Comparison of ENCODE assay signal across 16 cellular contexts in genomic region chr7:18468794-18469193, GRCh38. TPM values are rescaled to one million over a fixed set of nuclear protein-coding genes. Genes with fewer than 3 reads are reported as not detected.
A peak's percentile ranks its signal among the peaks of the same experiment; 100 is the strongest.
DNase-seq lines count a peak whose midpoint lies in the region; ATAC-seq and TF ChIP-seq lines count a peak whose summit lies in the region.
"Had no signal": no experiment of that assay in that cellular context is flagged by ENCODE, and none has a peak within 500 bp of the region (broad histone marks: within the 10 kb centered on the region; RNA-seq: fewer than 3 reads in every experiment).

No MANE protein-coding gene starts in this region.

- H3K27me3 Mint-ChIP-seq in naive thymus-derived CD4-positive, alpha-beta T cell: no peaks in the 10 kb centered on the region
- H3K27me3 Mint-ChIP-seq: B cell; CD4-positive, alpha-beta T cell; T-cell had no signal

- ATAC-seq in GM19351 (IDR thresholded peaks at IDR 0.05; ENCODE audit: unreplicated experiment): peak; percentile 69
- ATAC-seq in naive thymus-derived CD4-positive, alpha-beta T cell: no peak
- ATAC-seq: GM23338, T-cell had no signal

- H3K27ac ChIP-seq in SK-N-SH (ENCODE audit: low read depth in 2 of 2, low read length in 1 of 2): no peak overlapping the region
- H3K27ac ChIP-seq in naive thymus-derived CD4-positive, alpha-beta T cell (ENCODE audit: low read depth, low read length): no peak overlapping the region

- H3K4me3 Mint-ChIP-seq in naive thymus-derived CD4-positive, alpha-beta T cell: no peak overlapping the region
- H3K4me3 Mint-ChIP-seq: B cell; CD4-positive, alpha-beta T cell; GM23338; HFFc6; T-cell had no signal

- H3K27ac Mint-ChIP-seq in naive thymus-derived CD4-positive, alpha-beta T cell: no peak overlapping the region
- H3K27ac Mint-ChIP-seq: B cell; CD4-positive, alpha-beta T cell; GM23338; HFFc6; T-cell had no signal

- intact Hi-C loops in naive thymus-derived CD4-positive, alpha-beta T cell (cut with micrococcal nuclease): no loop called here

- no peaks in the 10 kb centered on the region for H3F3A ChIP-seq in SK-N-SH (replicated peaks; ENCODE audit: insufficient read depth)

- H3K9me2 ChIP-seq in SK-N-SH: no peaks in the 10 kb centered on the region

- no peaks in the 10 kb centered on the region for H3K79me2 ChIP-seq in SK-N-SH (ENCODE audit: insufficient read depth)

- TF ChIP-seq EP300 in SK-N-SH (IDR thresholded peaks at IDR 0.05; ENCODE audit: borderline replicate concordance in 1 of 2, low read depth in 1 of 2, low read length in 1 of 2): no peak

- H3K36me3 ChIP-seq in SK-N-SH (replicated peaks in 1 of 2; ENCODE audit: control insufficient read depth in 1 of 2, insufficient read depth in 2 of 2, low read length in 1 of 2): no peaks in the 10 kb centered on the region
- no peaks in the 10 kb centered on the region for H3K36me3 ChIP-seq in naive thymus-derived CD4-positive, alpha-beta T cell (ENCODE audit: control insufficient read depth in 2 of 3, insufficient read depth in 3 of 3, low read length in 3 of 3)

- POLR2A ChIA-PET in SK-N-SH (lab: Yijun Ruan, JAX): no interaction called here
- POLR2A ChIA-PET in naive thymus-derived CD4-positive, alpha-beta T cell (lab: Charles Lee): no interaction called here

- DNase-seq in GM10266 (ENCODE audit: extremely low spot score): peak; percentile 19
- DNase-seq in SK-N-SH: no peak
- DNase-seq in renal cortical epithelial cell (ENCODE audit: low read depth): peak; percentile 27
- no peak for DNase-seq in midbrain (lab: John Stamatoyannopoulos, UW)
- no peak for DNase-seq in naive thymus-derived CD4-positive, alpha-beta T cell
- no peak for DNase-seq in DMS79 treated with DMSO at 0.1 percent for 48 hours (lab: John Stamatoyannopoulos, UW)
- DNase-seq: CD4-positive, alpha-beta T cell; HFFc6; Karpas-422; NCI-H1417; NCI-H2029; NCI-H524 treated with DMSO at 0.1 percent for 48 hours; T-cell had no signal

- H3K4me1 ChIP-seq in SK-N-SH (ENCODE audit: control insufficient read depth in 1 of 2, insufficient read depth in 2 of 2, low read depth in 1 of 2, low read length in 1 of 2): peaks cover 0 to 18% of the 10 kb centered on the region in 2 experiments; a peak in 2 of 4 replicates
- H3K4me1 ChIP-seq in naive thymus-derived CD4-positive, alpha-beta T cell (ENCODE audit: control insufficient read depth in 2 of 2, insufficient read depth in 2 of 2, low read length in 2 of 2): peaks cover 0 to 5% of the 10 kb centered on the region in 2 donors

- H3K9me3 Mint-ChIP-seq in naive thymus-derived CD4-positive, alpha-beta T cell: no peaks in the 10 kb centered on the region
- H3K9me3 Mint-ChIP-seq: CD4-positive, alpha-beta T cell; GM23338; HFFc6; T-cell had no signal

- H3K4me1 Mint-ChIP-seq in naive thymus-derived CD4-positive, alpha-beta T cell: no peaks in the 10 kb centered on the region
- H3K4me1 Mint-ChIP-seq: GM23338, T-cell had no signal

- TF ChIP-seq RAD21 in SK-N-SH (IDR thresholded peaks at IDR 0.05; ENCODE audit: low read length): no peak

- no peak overlapping the region for H3K4me3 ChIP-seq in SK-N-SH (ENCODE audit: low read depth in 2 of 2, low read length in 1 of 2)
- no peak overlapping the region for H3K4me3 ChIP-seq in naive thymus-derived CD4-positive, alpha-beta T cell (ENCODE audit: low read length)
- H3K4me3 ChIP-seq: GM23338 had no signal

- H3K9ac ChIP-seq in SK-N-SH: no peak overlapping the region

- TF ChIP-seq CTCF in GM10266 (IDR thresholded peaks at IDR 0.05; ENCODE audit: control insufficient read depth, insufficient read depth, low read depth, missing control alignments): no peak
- no peak for TF ChIP-seq CTCF in SK-N-SH (IDR thresholded peaks at IDR 0.05)

- no peaks in the 10 kb centered on the region for H4K20me1 ChIP-seq in SK-N-SH (ENCODE audit: insufficient read depth)

- no peak overlapping the region for H3K4me2 ChIP-seq in SK-N-SH
- H3K4me2 ChIP-seq: GM23338 had no signal

- CTCF ChIA-PET in SK-N-SH (lab: Yijun Ruan, JAX): interaction anchor here (1.3 to 1.8 kb wide), 2 partner anchors 9 to 116 kb away, joined by 3 to 4 read pairs; no protein-coding TSS in a partner anchor
- CTCF ChIA-PET in naive thymus-derived CD4-positive, alpha-beta T cell (lab: Charles Lee): no interaction called here

- no peaks in the 10 kb centered on the region for H3K36me3 Mint-ChIP-seq in naive thymus-derived CD4-positive, alpha-beta T cell
- H3K36me3 Mint-ChIP-seq: T-cell had no signal

- 0 out of 2 replicates have a peak, but pooled peaks cover 4% of the 10 kb centered on the region for H3K9me3 ChIP-seq in SK-N-SH
- no peaks in the 10 kb centered on the region for H3K9me3 ChIP-seq in naive thymus-derived CD4-positive, alpha-beta T cell (ENCODE audit: control insufficient read depth in 2 of 3, low read length in 3 of 3)

- H3K27me3 ChIP-seq in SK-N-SH (ENCODE audit: insufficient read depth): no peaks in the 10 kb centered on the region
- no peaks in the 10 kb centered on the region for H3K27me3 ChIP-seq in naive thymus-derived CD4-positive, alpha-beta T cell (ENCODE audit: control insufficient read depth in 2 of 2, insufficient read depth in 2 of 2, low read length in 2 of 2)

- no peak overlapping the region for H2AFZ ChIP-seq in SK-N-SH (ENCODE audit: low read depth)
- H2AFZ ChIP-seq: GM23338 had no signal

TF ChIP-seq in SK-N-SH, 30 proteins besides CTCF, POLR2A, EP300 and RAD21:
- no peak for TF ChIP-seq FOXJ3 (CRISPR knock-in tag; IDR thresholded peaks at IDR 0.05)
- TF ChIP-seq PBX3 (IDR thresholded peaks at IDR 0.05): peak; percentile 52
- TF ChIP-seq TAF1 (IDR thresholded peaks at IDR 0.05; ENCODE audit: borderline replicate concordance, low read depth, low read length): no peak

RNA-seq across cellular contexts. Expression of gene HDAC9, which starts 26.8 kb away (rescaled TPM):
- 11.6 and 19.8 TPM in 2 replicates for polyA plus RNA-seq in SK-N-SH (2012; rRNA removed)
- 12.1 and 15.5 TPM in 2 replicates for polyA plus RNA-seq in SK-N-SH (2012; cell fraction: cytosol; rRNA removed)
- 15.1 and 30.9 TPM in 2 replicates for polyA plus RNA-seq in SK-N-SH (2012; cell fraction: nucleus; rRNA removed)
- total RNA-seq in renal cortical epithelial cell: 41.8 and 97.6 TPM in 2 replicates
- total RNA-seq in naive thymus-derived CD4-positive, alpha-beta T cell: 10 to 100 TPM in 1 of 5 experiments, 1 to 10 TPM in 2, under 1 TPM in 2; 0.08 to 32.1 (median 1.5) TPM
- under 1 TPM; 0.10 to 0.28 TPM for polyA plus RNA-seq in naive thymus-derived CD4-positive, alpha-beta T cell

Comparison
In these comparisons a context has a peak if more than half of its experiments do, and no peak if none do; other contexts are left out.
1. DNase-seq: peak in GM10266 (single experiment) and renal cortical epithelial cell (single experiment); none in SK-N-SH (single experiment), midbrain (single experiment), naive thymus-derived CD4-positive, alpha-beta T cell (0 of 9) and DMS79 treated with DMSO at 0.1 percent for 48 hours (single experiment).